In genomic region chr7:129990403-129991192, GRCh38 we compare ENCODE assay signal across 17 cellular contexts. TPM values are rescaled to one million over a fixed set of nuclear protein-coding genes. Genes with fewer than 3 reads are reported as not detected.
A peak's percentile ranks its signal among the peaks of the same experiment; 100 is the strongest.
DNase-seq lines count a peak whose midpoint lies in the region; ATAC-seq and TF ChIP-seq lines count a peak whose summit lies in the region.
"Had no signal": no experiment of that assay in that cellular context is flagged by ENCODE, and none has a peak within 500 bp of the region (broad histone marks: within the 10 kb centered on the region; RNA-seq: fewer than 3 reads in every experiment).

No MANE protein-coding gene starts in this region.

- peak overlapping the region; percentile 25 to 83 (median 64) for H3K4me2 ChIP-seq in BLaER1 treated with 17β-estradiol and CSF1 and Interleukin-3, amounts not matched to agents 10 nM and 100 nM
- H3K4me2 ChIP-seq in OCI-LY1 (ENCODE audit: low read length) (peak overlapping the region; percentile 12; the same call in 1 of the 2 replicates), neuronal stem cell (ENCODE audit: insufficient read depth, low read length, poor library complexity, severe bottlenecking) (no peak overlapping the region)

- 0 out of 22 replicates have a peak, but pooled peaks cover 0 to 6% (median 0%) of the 10 kb centered on the region in 11 experiments for H4K20me1 ChIP-seq in BLaER1 treated with 17β-estradiol and CSF1 and Interleukin-3, amounts not matched to agents 10 nM and 100 nM
- H4K20me1 ChIP-seq in OCI-LY1 (ENCODE audit: insufficient read depth, low read length): no peaks in the 10 kb centered on the region

- no peak overlapping the region for H2BK15ac ChIP-seq in neuronal stem cell (ENCODE audit: low read length)

- intact Hi-C loops in activated T-helper 1 cell treated with anti-CD3 and anti-CD28 coated beads, Interleukin-12 subunit alpha, Interleukin-12 subunit beta, Interleukin-2, Interleukin-4 antibody, amounts not matched to agents 30 ng/mL and 10 ng/mL and 1 ng/mL, durations not matched to agents 14 hours and 24 hours and 36 hours (cut with micrococcal nuclease): no loop called here

- WGBS in neuronal stem cell (ENCODE audit: extremely low coverage in 2 of 2, insufficient read length in 2 of 2, insufficient replicate concordance in 1 of 2), 2 donors: no CpG with 5 or more reads among the region's 8 CpGs

- H4K91ac ChIP-seq in neuronal stem cell (ENCODE audit: low read depth, low read length, poor library complexity): no peak overlapping the region

- no peaks in the 10 kb centered on the region for H3K4me1 Mint-ChIP-seq in activated T-helper 1 cell treated with anti-CD3 and anti-CD28 coated beads, Interleukin-12 subunit alpha, Interleukin-12 subunit beta, Interleukin-2, Interleukin-4 antibody, amounts not matched to agents 30 ng/mL and 10 ng/mL and 1 ng/mL, durations not matched to agents 14 hours and 24 hours and 36 hours (ENCODE audit: low read depth)

- no peaks in the 10 kb centered on the region for H3F3A ChIP-seq in OCI-LY1 (ENCODE audit: insufficient read depth, low read length)

- no peak overlapping the region for H2BK5ac ChIP-seq in neuronal stem cell (ENCODE audit: low read length)

- no peak overlapping the region for H3K27ac Mint-ChIP-seq in activated T-helper 1 cell treated with anti-CD3 and anti-CD28 coated beads, Interleukin-12 subunit alpha, Interleukin-12 subunit beta, Interleukin-2, Interleukin-4 antibody, amounts not matched to agents 30 ng/mL and 10 ng/mL and 1 ng/mL, durations not matched to agents 14 hours and 24 hours and 36 hours
- H3K27ac Mint-ChIP-seq: activated T-helper 2 cell treated with anti-CD3 and anti-CD28 coated beads, Interferon-gamma antibody, Interleukin-2, Interleukin-4, amounts not matched to agents 10 μg/mL and 5 μg/mL and 100 μg/mL, durations not matched to agents 14 hours and 24 hours and 36 hours; IgD-negative memory B cell; T-helper 2 cell treated with Interferon-gamma antibody and Interleukin-4, amounts not matched to agents 5 μg/mL and 100 μg/mL, for 36 hours had no signal

- peak overlapping the region in 1 of 11 experiments; percentile 26; a peak in 1 of 22 replicates for H3K9ac ChIP-seq in BLaER1 treated with 17β-estradiol and CSF1 and Interleukin-3, amounts not matched to agents 10 nM and 100 nM
- H3K9ac ChIP-seq in OCI-LY1 (ENCODE audit: low read length) (no peak overlapping the region; the same call in 1 of the 2 replicates), neuronal stem cell (ENCODE audit: low read depth, low read length, poor library complexity) (no peak overlapping the region)

- H3K4me3 Mint-ChIP-seq in activated T-helper 1 cell treated with anti-CD3 and anti-CD28 coated beads, Interleukin-12 subunit alpha, Interleukin-12 subunit beta, Interleukin-2, Interleukin-4 antibody, amounts not matched to agents 30 ng/mL and 10 ng/mL and 1 ng/mL, durations not matched to agents 14 hours and 24 hours and 36 hours: no peak overlapping the region
- H3K4me3 Mint-ChIP-seq: IgD-negative memory B cell; T-helper 2 cell treated with Interferon-gamma antibody and Interleukin-4, amounts not matched to agents 5 μg/mL and 100 μg/mL, for 36 hours had no signal

- H3K18ac ChIP-seq in neuronal stem cell (ENCODE audit: low read length): peak overlapping the region; percentile 63

- no peaks in the 10 kb centered on the region for H3K36me3 Mint-ChIP-seq in activated T-helper 1 cell treated with anti-CD3 and anti-CD28 coated beads, Interleukin-12 subunit alpha, Interleukin-12 subunit beta, Interleukin-2, Interleukin-4 antibody, amounts not matched to agents 30 ng/mL and 10 ng/mL and 1 ng/mL, durations not matched to agents 14 hours and 24 hours and 36 hours (ENCODE audit: low read depth)
- H3K36me3 Mint-ChIP-seq: IgD-negative memory B cell had no signal

- no peak for ATAC-seq in HG03045 (IDR thresholded peaks at IDR 0.05; ENCODE audit: unreplicated experiment)
- no peak for ATAC-seq in HG02610 (IDR thresholded peaks at IDR 0.05; ENCODE audit: unreplicated experiment)

- H2AFZ ChIP-seq in OCI-LY1 (ENCODE audit: low read length): peak overlapping the region; percentile 1
- H2AFZ ChIP-seq in neuronal stem cell (ENCODE audit: low read length): peak overlapping the region; percentile 79

- no peak for TF ChIP-seq CTCF in OCI-LY1 (IDR thresholded peaks at IDR 0.05; ENCODE audit: low read length)

- no peaks in the 10 kb centered on the region for H3K79me2 ChIP-seq in OCI-LY1 (ENCODE audit: insufficient read depth, low read length)

- no peak overlapping the region for H3K27ac ChIP-seq in BLaER1 treated with 17β-estradiol and CSF1 and Interleukin-3, amounts not matched to agents 10 nM and 100 nM
- H3K27ac ChIP-seq in OCI-LY1 (ENCODE audit: low read depth, low read length, poor library complexity, severe bottlenecking) (peak overlapping the region; percentile 56), neuronal stem cell (replicated peaks; ENCODE audit: low read length) (no peak overlapping the region)
- H3K27ac ChIP-seq: dorsolateral prefrontal cortex, thyroid gland had no signal

- H2BK120ac ChIP-seq in neuronal stem cell (ENCODE audit: low read depth, low read length): no peak overlapping the region

- no peaks in the 10 kb centered on the region for H3K27me3 ChIP-seq in BLaER1 treated with 17β-estradiol and CSF1 and Interleukin-3, amounts not matched to agents 10 nM and 100 nM
- no peaks in the 10 kb centered on the region for H3K27me3 ChIP-seq in OCI-LY1 (ENCODE audit: insufficient read depth, low read length)
- H3K27me3 ChIP-seq in neuronal stem cell (ENCODE audit: control insufficient read depth in 3 of 3, insufficient read depth in 3 of 3, low read depth in 1 of 3, low read length in 3 of 3): no peaks in the 10 kb centered on the region
- H3K27me3 ChIP-seq: dorsolateral prefrontal cortex, thyroid gland had no signal

- no peaks in the 10 kb centered on the region for H3K9me2 ChIP-seq in OCI-LY1 (ENCODE audit: low read depth, low read length)

- H3K9me3 ChIP-seq in BLaER1 treated with 17β-estradiol and CSF1 and Interleukin-3, amounts not matched to agents 10 nM and 100 nM (replicated peaks in 1 of 11): no peaks in the 10 kb centered on the region
- H3K9me3 ChIP-seq in OCI-LY1 (ENCODE audit: low read length) (no peaks in the 10 kb centered on the region), neuronal stem cell (replicated peaks in 1 of 2; ENCODE audit: control insufficient read depth in 2 of 2, insufficient read depth in 1 of 2, low read depth in 1 of 2, low read length in 2 of 2) (no peaks in the 10 kb centered on the region)
- H3K9me3 ChIP-seq: thyroid gland had no signal

- H3K23ac ChIP-seq in neuronal stem cell (ENCODE audit: low read depth, low read length, poor library complexity): no peak overlapping the region

- H3K36me3 ChIP-seq in BLaER1 treated with 17β-estradiol and CSF1 and Interleukin-3, amounts not matched to agents 10 nM and 100 nM: no peaks in the 10 kb centered on the region
- H3K36me3 ChIP-seq in OCI-LY1 (ENCODE audit: insufficient read depth, low read length) (no peaks in the 10 kb centered on the region), neuronal stem cell (replicated peaks in 1 of 2; ENCODE audit: control insufficient read depth in 2 of 2, insufficient read depth in 2 of 2, low read length in 2 of 2) (no peaks in the 10 kb centered on the region)
- H3K36me3 ChIP-seq: thyroid gland had no signal

- H3K4ac ChIP-seq in neuronal stem cell (ENCODE audit: low read length): no peak overlapping the region

- H3K9me3 Mint-ChIP-seq in activated T-helper 1 cell treated with anti-CD3 and anti-CD28 coated beads, Interleukin-12 subunit alpha, Interleukin-12 subunit beta, Interleukin-2, Interleukin-4 antibody, amounts not matched to agents 30 ng/mL and 10 ng/mL and 1 ng/mL, durations not matched to agents 14 hours and 24 hours and 36 hours: no peaks in the 10 kb centered on the region
- H3K9me3 Mint-ChIP-seq: activated T-helper 2 cell treated with anti-CD3 and anti-CD28 coated beads, Interferon-gamma antibody, Interleukin-2, Interleukin-4, amounts not matched to agents 10 μg/mL and 5 μg/mL and 100 μg/mL, durations not matched to agents 14 hours and 24 hours and 36 hours; IgD-negative memory B cell; T-helper 2 cell treated with Interferon-gamma antibody and Interleukin-4, amounts not matched to agents 5 μg/mL and 100 μg/mL, for 36 hours had no signal

- no peak overlapping the region for H2BK12ac ChIP-seq in neuronal stem cell (ENCODE audit: low read length)

- no peak overlapping the region for H3K4me3 ChIP-seq in BLaER1 treated with 17β-estradiol and CSF1 and Interleukin-3, amounts not matched to agents 10 nM and 100 nM
- no peak overlapping the region for H3K4me3 ChIP-seq in OCI-LY1 (ENCODE audit: low read depth, low read length, poor library complexity, severe bottlenecking)
- H3K4me3 ChIP-seq in neuronal stem cell (ENCODE audit: low read length in 2 of 2): no peak overlapping the region
- H3K4me3 ChIP-seq: dorsolateral prefrontal cortex, thyroid gland had no signal

- no peaks in the 10 kb centered on the region for H3K27me3 Mint-ChIP-seq in activated T-helper 1 cell treated with anti-CD3 and anti-CD28 coated beads, Interleukin-12 subunit alpha, Interleukin-12 subunit beta, Interleukin-2, Interleukin-4 antibody, amounts not matched to agents 30 ng/mL and 10 ng/mL and 1 ng/mL, durations not matched to agents 14 hours and 24 hours and 36 hours (ENCODE audit: insufficient read depth)
- H3K27me3 Mint-ChIP-seq: IgD-negative memory B cell had no signal

- no peak overlapping the region for H3K14ac ChIP-seq in neuronal stem cell (ENCODE audit: low read length)

- peak; percentile 54 for DNase-seq in foreskin melanocyte
- no peak for DNase-seq in neuronal stem cell (ENCODE audit: low spot score)
- DNase-seq in stimulated activated naive CD4-positive, alpha-beta T cell treated with Interleukin-2 at 50 U/mL for 16 hours (lab: John Stamatoyannopoulos, UW): no peak
- DNase-seq in activated T-helper 1 cell treated with anti-CD3 and anti-CD28 coated beads, Interleukin-12 subunit alpha, Interleukin-12 subunit beta, Interleukin-2, Interleukin-4 antibody, amounts not matched to agents 30 ng/mL and 10 ng/mL and 1 ng/mL, durations not matched to agents 14 hours and 24 hours and 36 hours (ENCODE audit: low spot score): no peak
- DNase-seq: DMS53; dorsolateral prefrontal cortex; NCI-H1436 treated with DMSO at 0.1 percent for 48 hours; NCI-H524; stimulated activated CD4-positive, alpha-beta T cell treated with anti-CD3 and anti-CD28 coated beads, Interleukin-15, amount 100 ng/mL, for 24 hours; thyroid gland had no signal

- peaks cover 10 to 29% (median 24%) of the 10 kb centered on the region in 10 experiments for H3K4me1 ChIP-seq in BLaER1 treated with 17β-estradiol and CSF1 and Interleukin-3, amounts not matched to agents 10 nM and 100 nM
- H3K4me1 ChIP-seq in OCI-LY1 (ENCODE audit: insufficient read depth, low read length, severe bottlenecking) (peaks cover 19% of the 10 kb centered on the region), neuronal stem cell (ENCODE audit: control insufficient read depth in 2 of 2, insufficient read depth in 1 of 2, low read depth in 1 of 2, low read length in 2 of 2) (peaks cover 0 to 6% of the 10 kb centered on the region in 2 donors)
- H3K4me1 ChIP-seq: thyroid gland had no signal

- H3K79me1 ChIP-seq in neuronal stem cell (ENCODE audit: low read depth, low read length): no peaks in the 10 kb centered on the region

- H2AK5ac ChIP-seq in neuronal stem cell (ENCODE audit: low read depth, low read length): no peak overlapping the region

- no peak overlapping the region for H4K8ac ChIP-seq in neuronal stem cell (ENCODE audit: low read depth, low read length)

RNA-seq across cellular contexts. Expression of gene UBE2H, which starts 37.8 kb away (rescaled TPM):
- 114 TPM for polyA plus RNA-seq in neuronal stem cell (2013, experiment 1 of 2)
- polyA plus RNA-seq in neuronal stem cell (2013, experiment 2 of 2): 116 TPM
- total RNA-seq in activated T-helper 1 cell treated with anti-CD3 and anti-CD28 coated beads, Interleukin-12 subunit alpha, Interleukin-12 subunit beta, Interleukin-2, Interleukin-4 antibody, amounts not matched to agents 30 ng/mL and 10 ng/mL and 1 ng/mL, durations not matched to agents 14 hours and 24 hours and 36 hours: 27.1 TPM in 2 replicates
